13 cellular contexts compared by ENCODE assay signal in the genomic region with DNA sequence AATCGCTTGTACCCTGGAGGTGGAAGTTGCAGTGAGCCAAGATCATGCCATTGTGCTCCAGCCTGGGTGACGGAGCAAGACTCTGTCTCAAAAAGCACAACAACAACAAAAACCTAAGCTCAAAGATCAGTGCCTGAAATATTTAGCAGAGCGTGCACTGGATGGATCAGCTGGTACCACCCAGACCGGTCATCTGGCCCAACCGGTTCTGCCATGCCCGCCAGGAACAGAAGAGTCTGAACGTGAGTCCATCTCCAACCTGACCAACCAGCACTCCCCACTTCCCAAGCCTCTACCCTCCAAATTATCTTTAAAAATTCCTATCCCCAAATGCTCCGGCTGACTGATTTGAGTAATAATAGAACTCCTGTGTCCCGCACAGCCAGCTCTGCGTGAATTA. TPM values are rescaled to one million over a fixed set of nuclear protein-coding genes. Genes with fewer than 3 reads are reported as not detected.
DNase-seq lines count a peak whose midpoint lies in the region; ATAC-seq and TF ChIP-seq lines count a peak whose summit lies in the region.
"Had no signal": no experiment of that assay in that cellular context is flagged by ENCODE, and none has a peak within 500 bp of the region (broad histone marks: within the 10 kb centered on the region; RNA-seq: fewer than 3 reads in every experiment).

No MANE protein-coding gene starts in this region.

- BruUV-seq in Caco-2 (replicated peaks; lab: Mats Ljungman, UMichigan), result no TSS peak

- no peaks in the 10 kb centered on the region for H3K4me1 Mint-ChIP-seq in Caco-2 (ENCODE audit: low read depth, unreplicated experiment)
- H3K4me1 Mint-ChIP-seq in endothelial cell (ENCODE audit: unreplicated experiment), result no peaks in the 10 kb centered on the region

- peaks cover 31% of the 10 kb centered on the region for H3K36me3 Mint-ChIP-seq in Caco-2 (ENCODE audit: insufficient read depth, unreplicated experiment)
- H3K36me3 Mint-ChIP-seq in endothelial cell (ENCODE audit: low read depth, unreplicated experiment), result no peaks in the 10 kb centered on the region

- 85 to 87% methylated on average over 10 of the region's 10 CpGs for WGBS in sigmoid colon, 2 donors

- TF ChIP-seq CTCF in Caco-2 (IDR thresholded peaks at IDR 0.05; ENCODE audit: insufficient read depth in 1 of 2, low read depth in 1 of 2, low read length in 1 of 2, severe bottlenecking in 1 of 2, unreplicated experiment in 1 of 2) (no peak), RWPE1 (conservative IDR thresholded peaks at IDR 0.05; ENCODE audit: low read depth) (no peak), endothelial cell (IDR thresholded peaks at IDR 0.05; ENCODE audit: unreplicated experiment) (no peak), sigmoid colon (IDR thresholded peaks at IDR 0.05) (no peak)

- H3K36me3 ChIP-seq in Caco-2 (ENCODE audit: control insufficient read depth, insufficient read depth, low read length), result no peaks in the 10 kb centered on the region; the same call in 1 of the 2 replicates
- H3K36me3 ChIP-seq in sigmoid colon, result no peaks in the 10 kb centered on the region

- H3K4me3 ChIP-seq in Caco-2 (ENCODE audit: low read depth, low read length), result no peak overlapping the region
- H3K4me3 ChIP-seq in sigmoid colon, result no peak overlapping the region

- ATAC-seq in HG02884 (IDR thresholded peaks at IDR 0.05; ENCODE audit: unreplicated experiment), result no peak

- H3K27ac Mint-ChIP-seq in Caco-2 (ENCODE audit: unreplicated experiment) (peak overlapping the region; percentile 95), endothelial cell (ENCODE audit: unreplicated experiment) (no peak overlapping the region)

- DNase-seq in Caco-2 (no peak), RWPE1 (ENCODE audit: low spot score) (no peak), endothelial cell (ENCODE audit: low spot score) (no peak), sigmoid colon (no peak), 8988T (no peak), NCI-H1436 (lab: John Stamatoyannopoulos, UW) (no peak), COR-L47 (lab: John Stamatoyannopoulos, UW) (no peak)
- DNase-seq: activated effector memory CD4-positive, alpha-beta T cell treated with Interleukin-2 at 50 U/mL for 16 hours; DMS79; NCI-H187 had no signal

- intact Hi-C loops in Caco-2 (cut with micrococcal nuclease; ENCODE audit: unreplicated experiment), result loop anchor here (10.0 kb wide), 1 partner anchor 53 kb away; a partner anchor contains a TSS
- intact Hi-C loops in sigmoid colon (cut with DNase I), result loop anchor here (5.0 kb wide), 2 partner anchors 110 to 190 kb away; a partner anchor contains a TSS

- TF ChIP-seq POLR2A in sigmoid colon (IDR thresholded peaks at IDR 0.05), result no peak

- H3K9me3 ChIP-seq in Caco-2 (peaks cover 9% of the 10 kb centered on the region), sigmoid colon (no peaks in the 10 kb centered on the region)

- no peak for TF ChIP-seq EP300 in sigmoid colon (IDR thresholded peaks at IDR 0.05)

- H3K4me3 Mint-ChIP-seq in Caco-2 (ENCODE audit: unreplicated experiment) (peak overlapping the region; percentile 46), endothelial cell (ENCODE audit: unreplicated experiment) (peak overlapping the region; percentile 78)

- H3K27me3 Mint-ChIP-seq in Caco-2 (ENCODE audit: insufficient read depth, unreplicated experiment) (no peaks in the 10 kb centered on the region), endothelial cell (ENCODE audit: unreplicated experiment) (peaks cover 4% of the 10 kb centered on the region)

- POLR2A ChIA-PET in Caco-2 (lab: Charles Lee) (interaction anchor here (1.8 kb wide), 1 partner anchor 9 kb away, joined by 16 read pairs; a partner anchor contains a TSS), RWPE1 (lab: Yijun Ruan, JAX; ENCODE audit: low non-redundant PET) (no interaction called here)

- H3K9me3 Mint-ChIP-seq in Caco-2 (ENCODE audit: unreplicated experiment) (no peaks in the 10 kb centered on the region), endothelial cell (ENCODE audit: unreplicated experiment) (no peaks in the 10 kb centered on the region)

- H3K4me1 ChIP-seq in Caco-2 (peaks cover 9% of the 10 kb centered on the region; the same call in 1 of the 2 replicates), sigmoid colon (peaks cover 0 to 34% (median 19%) of the 10 kb centered on the region in 4 donors)

- CTCF ChIA-PET in Caco-2 (lab: Charles Lee) (no interaction called here), RWPE1 (lab: Yijun Ruan, JAX) (no interaction called here)

- H3K27me3 ChIP-seq in Caco-2 (replicated peaks; ENCODE audit: control insufficient read depth, insufficient read depth, low read length), result no peaks in the 10 kb centered on the region
- no peaks in the 10 kb centered on the region for H3K27me3 ChIP-seq in sigmoid colon

- H3K27ac ChIP-seq in RWPE1 (peak overlapping the region; percentile 89), sigmoid colon (peak overlapping the region; percentile 91 to 95 (median 94))

RNA-seq across cellular contexts. Expression of a gene that starts 1.5 kb away (rescaled TPM):
- total RNA-seq in Caco-2 (2022) (15.4 and 17.9 TPM in 2 replicates), endothelial cell (ENCODE audit: unreplicated experiment) (11.4 TPM), sigmoid colon (10 to 100 TPM in 3 of 4 donors, 1 to 10 TPM in 1; 8.3 to 17.4 (median 15.6) TPM)
- polyA plus RNA-seq in sigmoid colon, result 10 to 100 TPM; 25.8 to 32.6 (median 27.0) TPM

RNA-seq across cellular contexts. Expression of a gene that starts 7.6 kb away (rescaled TPM):
- total RNA-seq in Caco-2 (2022) (31.2 and 37.7 TPM in 2 replicates), endothelial cell (ENCODE audit: unreplicated experiment) (30.3 TPM), sigmoid colon (10 to 100 TPM; 19.6 to 29.1 (median 20.7) TPM)
- polyA plus RNA-seq in sigmoid colon, result 10 to 100 TPM in 2 of 3 donors, 1 to 10 TPM in 1; 2.1 to 13.0 (median 10.8) TPM

RNA-seq across cellular contexts. Expression of a gene that starts 8.8 kb away (rescaled TPM):
- total RNA-seq in Caco-2 (2022) (2.0 and 2.1 TPM in 2 replicates), endothelial cell (ENCODE audit: unreplicated experiment) (not detected), sigmoid colon (not detected)
- under 1 TPM in 1 of 3 donors, not detected in 2; 0.07 TPM for polyA plus RNA-seq in sigmoid colon
- total RNA-seq: lower leg skin, renal cortical epithelial cell had no signal

RNA-seq across cellular contexts. Expression of a gene that starts 22.3 kb away (rescaled TPM):
- total RNA-seq in Caco-2 (2022), result 0.88 and 1.1 TPM in 2 replicates
- 2.4 TPM for total RNA-seq in endothelial cell (ENCODE audit: unreplicated experiment)
- under 1 TPM in 1 of 4 donors, not detected in 3; 0.55 TPM for total RNA-seq in sigmoid colon
- 1 to 10 TPM in 1 of 3 donors, not detected in 2; 1.4 TPM for polyA plus RNA-seq in sigmoid colon

RNA-seq across cellular contexts. Expression of a gene that starts 52.8 kb away (rescaled TPM):
- total RNA-seq in Caco-2 (2022) (119 and 127 TPM in 2 replicates), endothelial cell (ENCODE audit: unreplicated experiment) (99.1 TPM), sigmoid colon (10 to 100 TPM; 31.0 to 78.7 (median 42.2) TPM)
- polyA plus RNA-seq in sigmoid colon, result 10 to 100 TPM in 1 of 3 donors, 1 to 10 TPM in 2; 4.2 to 55.4 (median 5.5) TPM
